13 cellular contexts compared by ENCODE assay signal in the genomic region with DNA sequence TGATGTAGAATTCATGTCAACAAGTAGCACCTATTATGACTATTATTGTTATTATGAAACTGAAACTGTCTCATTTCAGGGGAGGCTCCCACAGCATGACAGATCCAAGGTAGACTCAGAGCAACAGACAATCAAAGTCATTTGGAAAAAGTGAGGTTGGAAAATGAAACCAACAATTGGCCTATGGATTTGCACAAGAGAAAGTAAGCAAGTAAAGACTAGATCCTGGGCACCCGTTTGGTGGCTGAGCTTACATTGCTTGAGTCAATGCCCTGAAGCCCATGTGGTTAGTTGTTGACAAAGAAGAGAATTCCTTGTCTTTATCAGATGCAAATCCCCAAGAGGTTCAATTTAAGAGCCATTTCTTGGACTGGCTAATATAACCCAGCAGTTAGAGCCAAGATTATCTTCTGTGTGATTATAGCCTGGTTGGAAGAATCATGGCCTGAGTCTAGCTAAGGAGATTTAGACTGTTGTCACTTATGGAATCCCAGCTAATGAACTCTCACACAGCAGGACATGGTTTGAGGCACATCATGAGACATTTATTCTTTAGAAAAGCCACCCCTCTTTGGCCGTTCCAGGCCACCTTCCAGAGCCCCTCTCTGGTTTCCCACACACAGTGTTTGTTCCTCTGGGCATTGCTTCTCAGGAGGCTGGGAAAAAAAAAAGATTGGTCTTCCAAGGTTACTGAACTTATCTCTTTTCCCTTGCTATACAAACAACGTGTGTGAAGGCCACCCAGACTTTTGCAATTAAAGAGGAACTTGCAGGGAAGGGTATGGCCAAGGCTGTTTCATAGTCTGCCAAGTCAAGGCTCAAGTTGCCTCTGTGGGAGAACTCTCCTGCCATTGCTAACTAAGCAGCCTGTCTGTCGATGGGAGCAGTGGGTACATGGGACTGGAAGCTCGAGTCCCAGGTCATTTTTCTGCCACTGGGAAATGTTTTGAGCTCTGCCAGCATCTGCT.
DNase-seq lines count a peak whose midpoint lies in the region; TF ChIP-seq lines count a peak whose summit lies in the region.
"Had no signal": no experiment of that assay in that cellular context is flagged by ENCODE, and none has a peak within 500 bp of the region (broad histone marks: within the 10 kb centered on the region; RNA-seq: fewer than 3 reads in every experiment).

No MANE protein-coding gene starts in this region.

- H3K27me3 Mint-ChIP-seq in HFFc6 (ENCODE audit: insufficient read depth) = no peaks in the 10 kb centered on the region

- peaks cover 2% of the 10 kb centered on the region for H3K4me1 Mint-ChIP-seq in HFFc6 (ENCODE audit: low read depth)

- DNase-seq in AG09309 (ENCODE audit: low read depth) = peak; percentile 41
- peak; percentile 80 for DNase-seq in HFFc6
- DNase-seq in SJSA1 (ENCODE audit: low read depth in 1 of 2, low spot score in 2 of 2) = peak; percentile 56 to 84
- DNase-seq in fibroblast of villous mesenchyme (ENCODE audit: low read depth) = peak; percentile 48
- DNase-seq in globus pallidus (ENCODE audit: low spot score) = no peak
- DNase-seq in NCI-H1436 treated with DMSO at 0.1 percent for 48 hours (lab: John Stamatoyannopoulos, UW) = no peak
- no peak for DNase-seq in stomach
- no peak for DNase-seq in ovary
- DNase-seq: activated CD4-positive, alpha-beta T cell treated with anti-CD3 and anti-CD28 coated beads, Interleukin-2, amount 50 U/mL, for 48 hours; left cardiac atrium; NCI-H1105 had no signal

- H3K27ac Mint-ChIP-seq in HFFc6 = peak overlapping the region; percentile 84

- H3K4me1 ChIP-seq in SJSA1 (replicated peaks) (peaks cover 34% of the 10 kb centered on the region), stomach (peaks cover 0 to 13% (median 3%) of the 10 kb centered on the region in 4 donors), ovary (ENCODE audit: insufficient read depth) (peaks cover 10% of the 10 kb centered on the region)
- H3K4me1 ChIP-seq: ascending aorta had no signal

- H3K9me3 Mint-ChIP-seq in HFFc6 = no peaks in the 10 kb centered on the region

- H3K27ac ChIP-seq in SJSA1 = peak overlapping the region; percentile 87
- H3K27ac ChIP-seq in stomach = no peak overlapping the region
- H3K27ac ChIP-seq in ovary = no peak overlapping the region
- H3K27ac ChIP-seq: ascending aorta; BLaER1 treated with 17β-estradiol and CSF1 and Interleukin-3, amounts not matched to agents 10 nM and 100 nM had no signal

- no peaks in the 10 kb centered on the region for H3K36me3 Mint-ChIP-seq in HFFc6 (ENCODE audit: low read depth)

- H3K27me3 ChIP-seq in SJSA1 (replicated peaks) = no peaks in the 10 kb centered on the region
- no peaks in the 10 kb centered on the region for H3K27me3 ChIP-seq in stomach
- H3K27me3 ChIP-seq in ovary = no peaks in the 10 kb centered on the region
- H3K27me3 ChIP-seq: ascending aorta; BLaER1 treated with 17β-estradiol and CSF1 and Interleukin-3, amounts not matched to agents 10 nM and 100 nM had no signal

- no peak for TF ChIP-seq POLR2A in stomach (IDR thresholded peaks at IDR 0.05)
- TF ChIP-seq POLR2A in ovary (IDR thresholded peaks at IDR 0.05) = no peak

- intact Hi-C loops in stomach (cut with DNase I; ENCODE audit: low total_unique reads) (no loop called here), ovary (cut with DNase I) (no loop called here)

- TF ChIP-seq CTCF in AG09309 (IDR thresholded peaks at IDR 0.05; ENCODE audit: control insufficient read depth, insufficient read depth, low read depth, low read length, missing control alignments) (no peak), HFFc6 (IDR thresholded peaks at IDR 0.05) (no peak), fibroblast of villous mesenchyme (IDR thresholded peaks at IDR 0.05; ENCODE audit: insufficient read depth, low read depth, low read length) (no peak), stomach (IDR thresholded peaks at IDR 0.05) (no peak), ovary (IDR thresholded peaks at IDR 0.05) (no peak)

- H3K36me3 ChIP-seq in SJSA1 (no peaks in the 10 kb centered on the region), stomach (no peaks in the 10 kb centered on the region), ovary (no peaks in the 10 kb centered on the region)
- H3K36me3 ChIP-seq: ascending aorta; BLaER1 treated with 17β-estradiol and CSF1 and Interleukin-3, amounts not matched to agents 10 nM and 100 nM had no signal

- 41 to 53% (median 43%) methylated on average over 5 of the region's 5 CpGs for WGBS in stomach, 5 donors
- WGBS in ovary, 3 donors = 16 to 36% (median 17%) methylated on average over 5 of the region's 5 CpGs

- H3K4me3 ChIP-seq in AG09309 (ENCODE audit: control insufficient read depth, low read depth, low read length) = no peak overlapping the region
- no peak overlapping the region for H3K4me3 ChIP-seq in SJSA1
- H3K4me3 ChIP-seq in fibroblast of villous mesenchyme (ENCODE audit: low read depth, low read length) = no peak overlapping the region
- no peak overlapping the region for H3K4me3 ChIP-seq in stomach
- H3K4me3 ChIP-seq in ovary = no peak overlapping the region
- H3K4me3 ChIP-seq: ascending aorta; BLaER1 treated with 17β-estradiol and CSF1 and Interleukin-3, amounts not matched to agents 10 nM and 100 nM had no signal

- H3K9me3 ChIP-seq in SJSA1 (replicated peaks) = no peaks in the 10 kb centered on the region; the same call in 1 of the 2 replicates
- H3K9me3 ChIP-seq in stomach = no peaks in the 10 kb centered on the region
- no peaks in the 10 kb centered on the region for H3K9me3 ChIP-seq in ovary
- H3K9me3 ChIP-seq: ascending aorta; BLaER1 treated with 17β-estradiol and CSF1 and Interleukin-3, amounts not matched to agents 10 nM and 100 nM had no signal

- H3K4me3 Mint-ChIP-seq in HFFc6 = peak overlapping the region; percentile 53

- TF ChIP-seq EP300 in stomach (IDR thresholded peaks at IDR 0.05) (no peak), ovary (IDR thresholded peaks at IDR 0.05) (no peak)

Comparison
In these comparisons a context has a peak if more than half of its experiments do, and no peak if none do; other contexts are left out.
1. DNase-seq: peak in AG09309 (single experiment), HFFc6 (single experiment), SJSA1 (2 of 2) and fibroblast of villous mesenchyme (single experiment); none in globus pallidus (single experiment), NCI-H1436 treated with DMSO at 0.1 percent for 48 hours (single experiment), stomach (single experiment) and ovary (0 of 5).